In the genomic region with DNA sequence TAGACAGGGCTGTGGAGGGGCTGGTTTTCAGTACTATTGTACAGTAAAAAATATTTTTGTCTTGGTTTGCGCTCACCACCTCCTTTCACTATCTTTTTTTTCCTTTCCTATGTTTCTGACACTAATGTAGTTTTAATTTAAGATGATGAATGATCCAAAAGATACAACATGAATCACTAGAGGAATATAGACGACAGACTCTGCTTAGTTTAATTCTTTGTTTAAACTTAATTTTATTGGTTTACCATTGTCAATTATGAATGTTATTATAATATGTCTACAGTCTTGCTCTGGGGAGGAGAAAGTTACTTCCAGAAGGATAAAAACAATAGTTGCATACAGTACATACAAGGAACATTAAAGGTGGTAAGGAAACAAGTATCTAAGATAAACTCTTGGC, we compare ENCODE assay signal across 27 cellular contexts.
"Had no signal": no experiment of that assay in that cellular context is flagged by ENCODE, and none has a peak within 500 bp of the region (broad histone marks: within the 10 kb centered on the region; RNA-seq: fewer than 3 reads in every experiment).

No MANE protein-coding gene starts in this region.

- H3K4me1 ChIP-seq: stomach, suprapubic skin, testis, thyroid gland, tibial artery, tibial nerve, transverse colon, upper lobe of left lung, upper lobe of right lung, uterus, vagina had no signal

- DNase-seq: stimulated activated CD4-positive, alpha-beta T cell treated with anti-CD3 and anti-CD28 coated beads, Interleukin-2, amount 100 ng/mL, for 48 hours; stimulated activated CD4-positive, alpha-beta T cell treated with anti-CD3 and anti-CD28 coated beads, Interleukin-4, amount 100 ng/mL, for 1 hour; stimulated activated CD4-positive, alpha-beta T cell treated with anti-CD3 and anti-CD28 coated beads, Interleukin-4, amount 100 ng/mL, for 24 hours; stimulated activated CD4-positive, alpha-beta T cell treated with anti-CD3 and anti-CD28 coated beads, Interleukin-4, amount 100 ng/mL, for 4 hours; stimulated activated CD8-positive, alpha-beta memory T cell treated with anti-CD3 and anti-CD28 coated beads, Interleukin-4, amount 100 ng/mL, for 48 hours; stimulated activated naive B cell treated with anti-CD40 and anti-IgM and Interleukin-4, amounts not matched to agents 10 μg/mL and 1 μg/mL and 100 μg/mL, for 72 hours; stimulated activated naive CD4-positive, alpha-beta T cell; stimulated activated naive CD4-positive, alpha-beta T cell treated with Interleukin-2 at 50 U/mL for 16 hours; stimulated activated naive CD8-positive, alpha-beta T cell treated with anti-CD3 and anti-CD28 coated beads, Interleukin-15, amount 100 ng/mL, for 72 hours; stimulated activated naive CD8-positive, alpha-beta T cell treated with anti-CD3 and anti-CD28 coated beads, Interleukin-15, Interleukin-2, amounts not matched to agents 100 U/mL and 50 U/mL, for 24 hours; stomach; substantia nigra; testis; thyroid gland; tibial artery; transverse colon; trophoblast cell; upper lobe of left lung; upper lobe of right lung; uterus had no signal

- H3K27ac ChIP-seq: stomach, suprapubic skin, testis, thoracic aorta, thyroid gland, tibial artery, tibial nerve, transverse colon, upper lobe of left lung, upper lobe of right lung, uterus, vagina had no signal

- H3K27me3 ChIP-seq: stomach, suprapubic skin, testis, thyroid gland, tibial artery, tibial nerve, transverse colon, upper lobe of left lung, upper lobe of right lung, uterus, vagina had no signal

- H3K36me3 ChIP-seq: stomach, suprapubic skin, thoracic aorta, thyroid gland, tibial artery, tibial nerve, transverse colon, upper lobe of left lung, upper lobe of right lung, uterus, vagina had no signal

- FAIRE-seq: urothelium cell line had no signal

- H3K4me3 ChIP-seq: stomach, suprapubic skin, testis, thoracic aorta, thyroid gland, tibial artery, tibial nerve, transverse colon, upper lobe of left lung, upper lobe of right lung, uterus, vagina had no signal

- H3K9me3 ChIP-seq: suprapubic skin, testis, thoracic aorta, thyroid gland, tibial artery, tibial nerve, transverse colon, upper lobe of left lung, upper lobe of right lung, uterus, vagina had no signal

- ATAC-seq: stimulated activated effector memory CD8-positive, alpha-beta T cell treated with anti-CD3 and anti-CD28 coated beads, Interleukin-12 subunit alpha, Interleukin-12 subunit beta, amount 100 ng/mL, for 72 hours; stimulated activated memory B cell treated with anti-CD40 and anti-IgM and Interleukin-4, amounts not matched to agents 10 μg/mL and 1 μg/mL and 100 μg/mL, for 72 hours; stimulated activated naive B cell treated with anti-CD40 and anti-IgM and Interleukin-4, amounts not matched to agents 10 μg/mL and 1 μg/mL and 100 μg/mL, for 72 hours; stimulated activated naive CD8-positive, alpha-beta T cell treated with anti-CD3 and anti-CD28 coated beads, Interleukin-15, amount 100 ng/mL, for 72 hours; stimulated activated naive CD8-positive, alpha-beta T cell treated with anti-CD3 and anti-CD28 coated beads, Interleukin-15, Interleukin-2, amounts not matched to agents 100 U/mL and 50 U/mL, for 24 hours; upper lobe of right lung had no signal
